1 cellular context compared by ENCODE assay signal in the genomic region with DNA sequence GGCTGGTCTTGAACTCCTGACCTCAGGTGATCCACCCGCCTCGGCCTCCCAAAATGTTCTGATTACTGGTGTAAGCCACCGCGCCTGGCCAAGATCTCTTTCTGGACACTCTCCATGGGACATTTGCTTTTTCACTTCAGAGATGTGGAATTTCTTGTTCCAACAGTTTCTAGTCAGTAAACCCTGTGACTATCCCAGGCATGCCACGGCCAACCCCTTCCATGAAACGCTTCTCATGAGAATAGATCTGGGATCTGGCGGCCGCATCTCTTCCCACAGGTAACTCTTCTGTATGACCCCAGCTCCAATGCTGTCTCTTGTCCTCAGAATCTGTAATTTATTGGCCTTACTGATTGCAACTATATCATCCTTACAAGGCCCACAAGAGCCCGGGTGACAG.
TF ChIP-seq lines count a peak whose summit lies in the region.

No MANE protein-coding gene starts in this region.

TF ChIP-seq in SK-N-SH treated with all-trans-retinoic acid at 6 μM for 48 hours, 23 proteins besides CTCF, POLR2A, EP300 and RAD21 (continued from another document):
- TF ChIP-seq ARNTL (CRISPR knock-in tag; IDR thresholded peaks at IDR 0.05; ENCODE audit: borderline replicate concordance, low read depth): no peak
- TF ChIP-seq GLIS3 (CRISPR knock-in tag; IDR thresholded peaks at IDR 0.05): no peak
- TF ChIP-seq, protein P1, sequence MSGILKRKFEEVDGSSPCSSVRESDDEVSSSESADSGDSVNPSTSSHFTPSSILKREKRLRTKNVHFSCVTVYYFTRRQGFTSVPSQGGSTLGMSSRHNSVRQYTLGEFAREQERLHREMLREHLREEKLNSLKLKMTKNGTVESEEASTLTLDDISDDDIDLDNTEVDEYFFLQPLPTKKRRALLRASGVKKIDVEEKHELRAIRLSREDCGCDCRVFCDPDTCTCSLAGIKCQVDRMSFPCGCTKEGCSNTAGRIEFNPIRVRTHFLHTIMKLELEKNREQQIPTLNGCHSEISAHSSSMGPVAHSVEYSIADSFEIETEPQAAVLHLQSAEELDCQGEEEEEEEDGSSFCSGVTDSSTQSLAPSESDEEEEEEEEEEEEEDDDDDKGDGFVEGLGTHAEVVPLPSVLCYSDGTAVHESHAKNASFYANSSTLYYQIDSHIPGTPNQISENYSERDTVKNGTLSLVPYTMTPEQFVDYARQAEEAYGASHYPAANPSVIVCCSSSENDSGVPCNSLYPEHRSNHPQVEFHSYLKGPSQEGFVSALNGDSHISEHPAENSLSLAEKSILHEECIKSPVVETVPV (CRISPR knock-in tag; IDR thresholded peaks at IDR 0.05): no peak
- TF ChIP-seq, protein P2, sequence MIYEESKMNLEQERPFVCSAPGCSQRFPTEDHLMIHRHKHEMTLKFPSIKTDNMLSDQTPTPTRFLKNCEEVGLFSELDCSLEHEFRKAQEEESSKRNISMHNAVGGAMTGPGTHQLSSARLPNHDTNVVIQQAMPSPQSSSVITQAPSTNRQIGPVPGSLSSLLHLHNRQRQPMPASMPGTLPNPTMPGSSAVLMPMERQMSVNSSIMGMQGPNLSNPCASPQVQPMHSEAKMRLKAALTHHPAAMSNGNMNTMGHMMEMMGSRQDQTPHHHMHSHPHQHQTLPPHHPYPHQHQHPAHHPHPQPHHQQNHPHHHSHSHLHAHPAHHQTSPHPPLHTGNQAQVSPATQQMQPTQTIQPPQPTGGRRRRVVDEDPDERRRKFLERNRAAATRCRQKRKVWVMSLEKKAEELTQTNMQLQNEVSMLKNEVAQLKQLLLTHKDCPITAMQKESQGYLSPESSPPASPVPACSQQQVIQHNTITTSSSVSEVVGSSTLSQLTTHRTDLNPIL (CRISPR knock-in tag; IDR thresholded peaks at IDR 0.05; ENCODE audit: low read depth): no peak
- TF ChIP-seq CSDC2 (CRISPR knock-in tag; IDR thresholded peaks at IDR 0.05): no peak
- no peak for TF ChIP-seq ZNF70 (CRISPR knock-in tag; IDR thresholded peaks at IDR 0.05)
- TF ChIP-seq TOX (CRISPR knock-in tag; IDR thresholded peaks at IDR 0.05; ENCODE audit: borderline replicate concordance): no peak
- no peak for TF ChIP-seq ZNF565 (CRISPR knock-in tag; conservative IDR thresholded peaks at IDR 0.05; ENCODE audit: low read depth)
- no peak for TF ChIP-seq SNAI2 (CRISPR knock-in tag; IDR thresholded peaks at IDR 0.05)
- TF ChIP-seq ZC3H10 (CRISPR knock-in tag; IDR thresholded peaks at IDR 0.05): no peak
- TF ChIP-seq, protein P3, sequence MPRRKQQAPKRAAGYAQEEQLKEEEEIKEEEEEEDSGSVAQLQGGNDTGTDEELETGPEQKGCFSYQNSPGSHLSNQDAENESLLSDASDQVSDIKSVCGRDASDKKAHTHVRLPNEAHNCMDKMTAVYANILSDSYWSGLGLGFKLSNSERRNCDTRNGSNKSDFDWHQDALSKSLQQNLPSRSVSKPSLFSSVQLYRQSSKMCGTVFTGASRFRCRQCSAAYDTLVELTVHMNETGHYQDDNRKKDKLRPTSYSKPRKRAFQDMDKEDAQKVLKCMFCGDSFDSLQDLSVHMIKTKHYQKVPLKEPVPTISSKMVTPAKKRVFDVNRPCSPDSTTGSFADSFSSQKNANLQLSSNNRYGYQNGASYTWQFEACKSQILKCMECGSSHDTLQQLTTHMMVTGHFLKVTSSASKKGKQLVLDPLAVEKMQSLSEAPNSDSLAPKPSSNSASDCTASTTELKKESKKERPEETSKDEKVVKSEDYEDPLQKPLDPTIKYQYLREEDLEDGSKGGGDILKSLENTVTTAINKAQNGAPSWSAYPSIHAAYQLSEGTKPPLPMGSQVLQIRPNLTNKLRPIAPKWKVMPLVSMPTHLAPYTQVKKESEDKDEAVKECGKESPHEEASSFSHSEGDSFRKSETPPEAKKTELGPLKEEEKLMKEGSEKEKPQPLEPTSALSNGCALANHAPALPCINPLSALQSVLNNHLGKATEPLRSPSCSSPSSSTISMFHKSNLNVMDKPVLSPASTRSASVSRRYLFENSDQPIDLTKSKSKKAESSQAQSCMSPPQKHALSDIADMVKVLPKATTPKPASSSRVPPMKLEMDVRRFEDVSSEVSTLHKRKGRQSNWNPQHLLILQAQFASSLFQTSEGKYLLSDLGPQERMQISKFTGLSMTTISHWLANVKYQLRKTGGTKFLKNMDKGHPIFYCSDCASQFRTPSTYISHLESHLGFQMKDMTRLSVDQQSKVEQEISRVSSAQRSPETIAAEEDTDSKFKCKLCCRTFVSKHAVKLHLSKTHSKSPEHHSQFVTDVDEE (CRISPR knock-in tag; IDR thresholded peaks at IDR 0.05): no peak
- no peak for TF ChIP-seq ZNF8 (CRISPR knock-in tag; IDR thresholded peaks at IDR 0.05)
- TF ChIP-seq PPARA (CRISPR knock-in tag; IDR thresholded peaks at IDR 0.05; ENCODE audit: borderline replicate concordance): no peak
- no peak for TF ChIP-seq RARB (CRISPR knock-in tag; IDR thresholded peaks at IDR 0.05)
- TF ChIP-seq, protein P4, sequence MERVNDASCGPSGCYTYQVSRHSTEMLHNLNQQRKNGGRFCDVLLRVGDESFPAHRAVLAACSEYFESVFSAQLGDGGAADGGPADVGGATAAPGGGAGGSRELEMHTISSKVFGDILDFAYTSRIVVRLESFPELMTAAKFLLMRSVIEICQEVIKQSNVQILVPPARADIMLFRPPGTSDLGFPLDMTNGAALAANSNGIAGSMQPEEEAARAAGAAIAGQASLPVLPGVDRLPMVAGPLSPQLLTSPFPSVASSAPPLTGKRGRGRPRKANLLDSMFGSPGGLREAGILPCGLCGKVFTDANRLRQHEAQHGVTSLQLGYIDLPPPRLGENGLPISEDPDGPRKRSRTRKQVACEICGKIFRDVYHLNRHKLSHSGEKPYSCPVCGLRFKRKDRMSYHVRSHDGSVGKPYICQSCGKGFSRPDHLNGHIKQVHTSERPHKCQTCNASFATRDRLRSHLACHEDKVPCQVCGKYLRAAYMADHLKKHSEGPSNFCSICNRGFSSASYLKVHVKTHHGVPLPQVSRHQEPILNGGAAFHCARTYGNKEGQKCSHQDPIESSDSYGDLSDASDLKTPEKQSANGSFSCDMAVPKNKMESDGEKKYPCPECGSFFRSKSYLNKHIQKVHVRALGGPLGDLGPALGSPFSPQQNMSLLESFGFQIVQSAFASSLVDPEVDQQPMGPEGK (CRISPR knock-in tag; IDR thresholded peaks at IDR 0.05; ENCODE audit: borderline replicate concordance): no peak
- TF ChIP-seq, protein P5, sequence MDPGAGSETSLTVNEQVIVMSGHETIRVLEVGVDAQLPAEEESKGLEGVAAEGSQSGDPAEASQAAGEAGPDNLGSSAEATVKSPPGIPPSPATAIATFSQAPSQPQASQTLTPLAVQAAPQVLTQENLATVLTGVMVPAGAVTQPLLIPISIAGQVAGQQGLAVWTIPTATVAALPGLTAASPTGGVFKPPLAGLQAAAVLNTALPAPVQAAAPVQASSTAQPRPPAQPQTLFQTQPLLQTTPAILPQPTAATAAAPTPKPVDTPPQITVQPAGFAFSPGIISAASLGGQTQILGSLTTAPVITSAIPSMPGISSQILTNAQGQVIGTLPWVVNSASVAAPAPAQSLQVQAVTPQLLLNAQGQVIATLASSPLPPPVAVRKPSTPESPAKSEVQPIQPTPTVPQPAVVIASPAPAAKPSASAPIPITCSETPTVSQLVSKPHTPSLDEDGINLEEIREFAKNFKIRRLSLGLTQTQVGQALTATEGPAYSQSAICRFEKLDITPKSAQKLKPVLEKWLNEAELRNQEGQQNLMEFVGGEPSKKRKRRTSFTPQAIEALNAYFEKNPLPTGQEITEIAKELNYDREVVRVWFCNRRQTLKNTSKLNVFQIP (CRISPR knock-in tag; IDR thresholded peaks at IDR 0.05; ENCODE audit: borderline replicate concordance, low read depth): no peak
